8 cellular contexts compared by ENCODE assay signal in genomic region chr1:234969011-234969441, GRCh38.
A peak's percentile ranks its signal among the peaks of the same experiment; 100 is the strongest.
DNase-seq lines count a peak whose midpoint lies in the region; ATAC-seq lines count a peak whose summit lies in the region.

No MANE protein-coding gene starts in this region.

- no peak overlapping the region for H3K4me3 Mint-ChIP-seq in stimulated activated naive B cell treated with anti-CD40 and anti-IgM and Interleukin-4, amounts not matched to agents 10 μg/mL and 1 μg/mL and 100 μg/mL, for 72 hours

- peak overlapping the region; percentile 88 for H3K27ac Mint-ChIP-seq in stimulated activated naive B cell treated with anti-CD40 and anti-IgM and Interleukin-4, amounts not matched to agents 10 μg/mL and 1 μg/mL and 100 μg/mL, for 72 hours

- DNase-seq in NCI-H146 (lab: John Stamatoyannopoulos, UW) (peak; percentile 13), NCI-H146 treated with DMSO at 0.1 percent for 48 hours (lab: John Stamatoyannopoulos, UW; ENCODE audit: unreplicated experiment) (no peak), RPMI8226 (peak; percentile 1), globus pallidus (ENCODE audit: low spot score) (peak; percentile 31), midbrain (lab: John Stamatoyannopoulos, UW) (no peak), KG1 (lab: John Stamatoyannopoulos, UW) (no peak)
- DNase-seq in stimulated activated naive B cell treated with anti-CD40 and anti-IgM and Interleukin-4, amounts not matched to agents 10 μg/mL and 1 μg/mL and 100 μg/mL, for 72 hours: no peak

- ATAC-seq in stimulated activated naive B cell treated with anti-CD40 and anti-IgM and Interleukin-4, amounts not matched to agents 10 μg/mL and 1 μg/mL and 100 μg/mL, for 72 hours (replicated peaks): no peak
- no peak for ATAC-seq in HG02981 (IDR thresholded peaks at IDR 0.05; ENCODE audit: unreplicated experiment)

- no peaks in the 10 kb centered on the region for H3K9me3 Mint-ChIP-seq in stimulated activated naive B cell treated with anti-CD40 and anti-IgM and Interleukin-4, amounts not matched to agents 10 μg/mL and 1 μg/mL and 100 μg/mL, for 72 hours

- no peaks in the 10 kb centered on the region for H3K36me3 Mint-ChIP-seq in stimulated activated naive B cell treated with anti-CD40 and anti-IgM and Interleukin-4, amounts not matched to agents 10 μg/mL and 1 μg/mL and 100 μg/mL, for 72 hours

- peaks cover 40 to 56% of the 10 kb centered on the region in 2 donors for H3K4me1 Mint-ChIP-seq in stimulated activated naive B cell treated with anti-CD40 and anti-IgM and Interleukin-4, amounts not matched to agents 10 μg/mL and 1 μg/mL and 100 μg/mL, for 72 hours

- H3K27me3 Mint-ChIP-seq in stimulated activated naive B cell treated with anti-CD40 and anti-IgM and Interleukin-4, amounts not matched to agents 10 μg/mL and 1 μg/mL and 100 μg/mL, for 72 hours: no peaks in the 10 kb centered on the region

Comparison
In these comparisons a context has a peak if more than half of its experiments do, and no peak if none do; other contexts are left out.
1. DNase-seq: peak in NCI-H146 (single experiment), RPMI8226 (single experiment) and globus pallidus (single experiment); none in NCI-H146 treated with DMSO at 0.1 percent for 48 hours (single experiment), stimulated activated naive B cell treated with anti-CD40 and anti-IgM and Interleukin-4, amounts not matched to agents 10 μg/mL and 1 μg/mL and 100 μg/mL, for 72 hours (single experiment), midbrain (single experiment) and KG1 (single experiment).